ENCODE assay signal across 8 cellular contexts in the genomic region with DNA sequence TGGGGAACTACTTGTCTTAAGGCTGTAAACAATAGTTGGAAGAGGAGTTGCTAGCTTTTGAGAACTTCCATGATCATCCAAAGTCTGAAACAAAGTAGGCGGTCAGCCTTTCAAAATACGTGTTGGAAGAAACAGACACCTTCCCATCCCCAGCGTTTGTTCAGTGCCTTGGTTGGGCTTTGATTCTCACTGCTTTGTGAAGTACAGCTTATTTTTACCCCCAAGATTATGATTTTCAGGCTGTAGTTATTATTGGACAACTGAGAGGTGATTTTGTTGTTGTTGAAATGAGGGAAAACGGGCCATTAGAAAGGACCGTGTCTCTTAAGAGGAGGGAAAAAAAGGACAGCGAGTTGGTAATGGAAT. TPM values are rescaled to one million over a fixed set of nuclear protein-coding genes. Genes with fewer than 3 reads are reported as not detected.
DNase-seq lines count a peak whose midpoint lies in the region; TF ChIP-seq lines count a peak whose summit lies in the region.

No MANE protein-coding gene starts in this region.

- POLR2A ChIA-PET in RWPE1 (lab: Yijun Ruan, JAX; ENCODE audit: low non-redundant PET) (no interaction called here), HEK293T (lab: Yijun Ruan, JAX) (interaction anchor here (1.3 kb wide), 1 partner anchor 9 kb away, joined by 4 read pairs; no protein-coding TSS in a partner anchor)

- H3K27me3 ChIP-seq in fibroblast of lung (ENCODE audit: control insufficient read depth, insufficient read depth, low read length) = no peaks in the 10 kb centered on the region
- no peaks in the 10 kb centered on the region for H3K27me3 ChIP-seq in sigmoid colon

- no peaks in the 10 kb centered on the region for H3K79me2 ChIP-seq in fibroblast of lung (ENCODE audit: control insufficient read depth, insufficient read depth, low read length)

- H3K4me2 ChIP-seq in fibroblast of lung (ENCODE audit: extremely low read depth, insufficient read depth, low read length) = peak overlapping the region; percentile 97

- CTCF ChIA-PET in RWPE1 (lab: Yijun Ruan, JAX) = no interaction called here
- CTCF ChIA-PET in HEK293T (lab: Yijun Ruan, JAX) = no interaction called here

- H3K4me1 ChIP-seq in fibroblast of lung (ENCODE audit: control insufficient read depth, extremely low read depth, insufficient read depth, low read length) (no peaks in the 10 kb centered on the region), sigmoid colon (peaks cover 0 to 23% (median 17%) of the 10 kb centered on the region in 4 donors)

- no peak for TF ChIP-seq EP300 in sigmoid colon (IDR thresholded peaks at IDR 0.05)

- no peak for DNase-seq in GM12864 (ENCODE audit: low read depth)
- DNase-seq in RWPE1 (ENCODE audit: low spot score) = no peak
- DNase-seq in fibroblast of lung (ENCODE audit: low read depth in 2 of 2) = no peak
- no peak for DNase-seq in sigmoid colon
- DNase-seq in medulla oblongata (ENCODE audit: extremely low spot score) = no peak
- DNase-seq in HEK293T (ENCODE audit: extremely low spot score) = no peak
- DNase-seq in middle frontal gyrus (ENCODE audit: extremely low spot score, low spot score) = no peak
- DNase-seq in NCI-H446 (lab: John Stamatoyannopoulos, UW) = no peak

- H3K4me3 ChIP-seq in GM12864 (ENCODE audit: low read depth, low read length) (peak overlapping the region; percentile 92), fibroblast of lung (replicated peaks in 1 of 4; ENCODE audit: control extremely low read depth in 1 of 4, insufficient read depth in 1 of 4, low read depth in 3 of 4, low read length in 4 of 4) (peak overlapping the region; percentile 67 to 96 (median 82)), sigmoid colon (peak overlapping the region; percentile 73 to 77 (median 76))

- TF ChIP-seq CTCF in GM12864 (IDR thresholded peaks at IDR 0.05; ENCODE audit: low read depth, low read length, missing control alignments) = no peak
- TF ChIP-seq CTCF in RWPE1 (conservative IDR thresholded peaks at IDR 0.05; ENCODE audit: low read depth) = no peak
- no peak for TF ChIP-seq CTCF in fibroblast of lung (conservative IDR thresholded peaks at IDR 0.05 in 1 of 2, IDR thresholded peaks at IDR 0.05 in 1 of 2; ENCODE audit: low read depth in 1 of 2, low read length in 2 of 2)
- no peak for TF ChIP-seq CTCF in sigmoid colon (IDR thresholded peaks at IDR 0.05)

- H3K36me3 ChIP-seq in fibroblast of lung (ENCODE audit: control insufficient read depth, insufficient read depth, low read length) (no peaks in the 10 kb centered on the region), sigmoid colon (no peaks in the 10 kb centered on the region)

- H3K9ac ChIP-seq in fibroblast of lung (ENCODE audit: insufficient read depth, low read length) = peak overlapping the region; percentile 86

- H3K9me3 ChIP-seq in fibroblast of lung (ENCODE audit: control insufficient read depth, insufficient read depth, low read depth, low read length) = no peaks in the 10 kb centered on the region
- no peaks in the 10 kb centered on the region for H3K9me3 ChIP-seq in sigmoid colon

- H4K20me1 ChIP-seq in fibroblast of lung (ENCODE audit: control insufficient read depth, extremely low read depth, insufficient read depth, low read length) = no peaks in the 10 kb centered on the region

- peak overlapping the region; percentile 94 for H2AFZ ChIP-seq in fibroblast of lung (ENCODE audit: low read length)

- H3K27ac ChIP-seq in RWPE1 (peak overlapping the region; percentile 94), fibroblast of lung (ENCODE audit: insufficient read depth, low read length) (peak overlapping the region; percentile 86), sigmoid colon (peak overlapping the region; percentile 91 to 95 (median 94))

- intact Hi-C loops in sigmoid colon (cut with DNase I) = loop anchor here (2.0 kb wide), 1 partner anchor 198 kb away; no protein-coding TSS in a partner anchor

- 14 to 24% methylated on average over 6 of the region's 6 CpGs for WGBS in sigmoid colon, 2 donors

- TF ChIP-seq POLR2A in sigmoid colon (IDR thresholded peaks at IDR 0.05) = no peak

TF ChIP-seq in HEK293T, 16 proteins besides CTCF, POLR2A, EP300 and RAD21:
- TF ChIP-seq ELF4 (IDR thresholded peaks at IDR 0.05) (no peak), NFRKB (IDR thresholded peaks at IDR 0.05) (no peak), HDGF (IDR thresholded peaks at IDR 0.05; ENCODE audit: borderline replicate concordance) (no peak), L3MBTL2 (conservative IDR thresholded peaks at IDR 0.05) (no peak), LEF1 (IDR thresholded peaks at IDR 0.05; ENCODE audit: borderline replicate concordance) (no peak), ARNT (IDR thresholded peaks at IDR 0.05) (no peak), BHLHE40 (IDR thresholded peaks at IDR 0.05; ENCODE audit: borderline replicate concordance) (no peak), FOXA1 (IDR thresholded peaks at IDR 0.05) (no peak), FOXK2 (IDR thresholded peaks at IDR 0.05) (no peak), SUZ12 (IDR thresholded peaks at IDR 0.05) (no peak)

RNA-seq across cellular contexts. Expression of gene CEP83, which starts 0.9 kb away (rescaled TPM):
- total RNA-seq in fibroblast of lung (10.0 and 13.5 TPM in 2 replicates), sigmoid colon (10 to 100 TPM in 2 of 4 donors, 1 to 10 TPM in 2; 7.9 to 23.5 (median 10.4) TPM)
- polyA plus RNA-seq in fibroblast of lung (6.6 and 7.8 TPM in 2 replicates), sigmoid colon (1 to 10 TPM; 4.4 to 6.7 (median 5.4) TPM)
- polyA plus RNA-seq in fibroblast of lung (2012) = 5.0 and 5.6 TPM in 2 replicates
- 0.48 and 0.79 TPM in 2 replicates for polyA minus RNA-seq in fibroblast of lung (ENCODE audit: low replicate concordance)
